In genomic region chr5:95682891-95683290, GRCh38 we compare ENCODE assay signal across 32 cellular contexts. TPM values are rescaled to one million over a fixed set of nuclear protein-coding genes. Genes with fewer than 3 reads are reported as not detected.
"Had no signal": no experiment of that assay in that cellular context is flagged by ENCODE, and none has a peak within 500 bp of the region (broad histone marks: within the 10 kb centered on the region; RNA-seq: fewer than 3 reads in every experiment).

TSS of gene SPATA9 (minus strand) at chr5:95682991. CDS start at chr5:95682854, 137 bp downstream.

- H3K36me3 ChIP-seq: brain microvascular endothelial cell, WERI-Rb-1 had no signal

- H3K4me3 ChIP-seq: coronary artery, dorsolateral prefrontal cortex had no signal

- H3K27me3 Mint-ChIP-seq: dendritic cell treated with granulocyte-macrophage colony-stimulating factor and Interleukin-4, amounts not matched to agents 40 ng/mL and 50 ng/mL, for 4 days had no signal

- DNase-seq: activated B cell treated with CpG ODN at 0.5 μM for 24 hours; activated CD4-positive, alpha-beta T cell treated with anti-CD3 and anti-CD28 coated beads for 48 hours; activated CD4-positive, alpha-beta T cell treated with anti-CD3 and anti-CD28 coated beads, Interleukin-2, amount 50 U/mL, for 1 hour; activated CD4-positive, alpha-beta T cell treated with anti-CD3 and anti-CD28 coated beads, Interleukin-2, amount 50 U/mL, for 48 hours; activated CD8-positive, alpha-beta memory T cell treated with anti-CD3 and anti-CD28 coated beads for 24 hours; activated CD8-positive, alpha-beta T cell treated with anti-CD3 and anti-CD28 coated beads for 36 hours; activated effector memory CD4-positive, alpha-beta T cell treated with Interleukin-2 at 50 U/mL for 16 hours; activated gamma-delta T cell treated with Interleukin-2 at 50 U/mL for 16 hours; activated naive CD4-positive, alpha-beta T cell treated with anti-CD3 and anti-CD28 coated beads, Interleukin-2, amount 50 U/mL, for 16 hours; activated naive CD4-positive, alpha-beta T cell treated with Interleukin-2 at 50 U/mL for 16 hours; activated T-cell treated with anti-CD3 and anti-CD28 coated beads, Interleukin-2, amount 50 U/mL, for 4 hours; amniotic stem cell; anterior cingulate cortex; brain microvascular endothelial cell; dorsolateral prefrontal cortex; effector memory CD4-positive, alpha-beta T cell; endodermal cell; foreskin fibroblast; head of caudate nucleus; T1000; WERI-Rb-1 had no signal

- H3K27ac ChIP-seq: brain microvascular endothelial cell, coronary artery, dorsolateral prefrontal cortex, WERI-Rb-1 had no signal

- ATAC-seq: activated CD4-positive, CD25-positive, alpha-beta regulatory T cell treated with anti-CD3 and anti-CD28 coated beads, Interleukin-2, amount 50 U/mL, for 24 hours; activated CD8-positive, alpha-beta T cell treated with anti-CD3 and anti-CD28 coated beads for 36 hours; activated T-cell treated with anti-CD3 and anti-CD28 coated beads, Interleukin-2, amount 50 U/mL, for 4 hours; activated T-helper 17 cell treated with anti-CD3 and anti-CD28 coated beads, Interleukin-2, amount 50 U/mL, for 72 hours; esophagus mucosa had no signal

- H3K4me1 Mint-ChIP-seq: activated B cell treated with CpG ODN at 0.5 μM for 24 hours; activated T-helper 17 cell treated with anti-CD3 and anti-CD28 coated beads, Interleukin-2, amount 50 U/mL, for 72 hours; central memory CD8-positive, alpha-beta T cell had no signal

- H3K27me3 ChIP-seq: brain microvascular endothelial cell, dorsolateral prefrontal cortex had no signal

- H3K9me3 Mint-ChIP-seq: activated B cell treated with CpG ODN at 0.5 μM for 24 hours; activated CD8-positive, alpha-beta T cell treated with anti-CD3 and anti-CD28 coated beads for 36 hours; activated T-cell treated with anti-CD3 and anti-CD28 coated beads, Interleukin-2, amount 50 U/mL, for 4 hours; activated T-helper 17 cell treated with anti-CD3 and anti-CD28 coated beads, Interleukin-2, amount 50 U/mL, for 72 hours; central memory CD8-positive, alpha-beta T cell; dendritic cell treated with granulocyte-macrophage colony-stimulating factor and Interleukin-4, amounts not matched to agents 40 ng/mL and 50 ng/mL, for 4 days; T-helper 2 cell treated with Interferon-gamma antibody and Interleukin-4, amounts not matched to agents 5 μg/mL and 100 μg/mL, for 36 hours had no signal

- H3K27ac Mint-ChIP-seq: activated B cell treated with CpG ODN at 0.5 μM for 24 hours; activated CD8-positive, alpha-beta T cell treated with anti-CD3 and anti-CD28 coated beads for 36 hours; activated naive CD8-positive, alpha-beta T cell; activated T-helper 17 cell treated with anti-CD3 and anti-CD28 coated beads, Interleukin-2, amount 50 U/mL, for 72 hours; dendritic cell treated with granulocyte-macrophage colony-stimulating factor and Interleukin-4, amounts not matched to agents 40 ng/mL and 50 ng/mL, for 4 days; endodermal cell; T-helper 2 cell treated with Interferon-gamma antibody and Interleukin-4, amounts not matched to agents 5 μg/mL and 100 μg/mL, for 36 hours had no signal

- H3K4me3 Mint-ChIP-seq: activated B cell treated with CpG ODN at 0.5 μM for 24 hours; activated CD8-positive, alpha-beta T cell treated with anti-CD3 and anti-CD28 coated beads for 36 hours; activated naive CD8-positive, alpha-beta T cell; activated T-cell treated with anti-CD3 and anti-CD28 coated beads, Interleukin-2, amount 50 U/mL, for 4 hours; activated T-helper 17 cell treated with anti-CD3 and anti-CD28 coated beads, Interleukin-2, amount 50 U/mL, for 72 hours; central memory CD8-positive, alpha-beta T cell; dendritic cell treated with granulocyte-macrophage colony-stimulating factor and Interleukin-4, amounts not matched to agents 40 ng/mL and 50 ng/mL, for 4 days; endodermal cell; T-helper 2 cell treated with Interferon-gamma antibody and Interleukin-4, amounts not matched to agents 5 μg/mL and 100 μg/mL, for 36 hours had no signal

RNA-seq across cellular contexts. Expression of gene SPATA9, which starts in this region (rescaled TPM):
- total RNA-seq: activated B cell treated with CpG ODN at 0.5 μM for 24 hours; activated CD8-positive, alpha-beta T cell treated with anti-CD3 and anti-CD28 coated beads for 36 hours; activated T-cell treated with anti-CD3 and anti-CD28 coated beads, Interleukin-2, amount 50 U/mL, for 4 hours; activated T-helper 17 cell treated with anti-CD3 and anti-CD28 coated beads, Interleukin-2, amount 50 U/mL, for 72 hours; bronchial epithelial cell; cardiac septum; epithelial cell of proximal tubule; esophagus mucosa had no signal
